In genomic region chr12:6998708-6999451, GRCh38 we compare ENCODE assay signal across 18 cellular contexts. TPM values are rescaled to one million over a fixed set of nuclear protein-coding genes. Genes with fewer than 3 reads are reported as not detected.
DNase-seq lines count a peak whose midpoint lies in the region; ATAC-seq and TF ChIP-seq lines count a peak whose summit lies in the region.
"Had no signal": no experiment of that assay in that cellular context is flagged by ENCODE, and none has a peak within 500 bp of the region (broad histone marks: within the 10 kb centered on the region; RNA-seq: fewer than 3 reads in every experiment).

No MANE protein-coding gene starts in this region.

- H3K4me1 ChIP-seq in HEK293 (ENCODE audit: control insufficient read depth, insufficient read depth, low read length): no peaks in the 10 kb centered on the region
- H3K4me1 ChIP-seq in SJCRH30: peaks cover 7% of the 10 kb centered on the region
- H3K4me1 ChIP-seq in heart right ventricle: peaks cover 0 to 48% (median 9%) of the 10 kb centered on the region in 9 donors
- H3K4me1 ChIP-seq in psoas muscle: peaks cover 55% of the 10 kb centered on the region

- H3K36me3 ChIP-seq in HEK293 (ENCODE audit: control insufficient read depth in 2 of 2, insufficient read depth in 1 of 2, low read length in 2 of 2) (peaks cover 4 to 32% of the 10 kb centered on the region in 2 experiments; a peak in 2 of 3 replicates), SJCRH30 (peaks cover 10% of the 10 kb centered on the region), heart right ventricle (peaks cover 0 to 56% (median 0%) of the 10 kb centered on the region in 9 donors), psoas muscle (ENCODE audit: insufficient read depth in 1 of 2, low read depth in 1 of 2) (peaks cover 0 to 6% of the 10 kb centered on the region in 2 donors)

- POLR2A ChIA-PET in HEK293 (lab: Yijun Ruan, JAX): no interaction called here

- DNase-seq in SJCRH30: no peak
- DNase-seq in heart right ventricle: peak in 1 of 2 donors; percentile 26
- peak in 1 of 2 donors; percentile 25 for DNase-seq in psoas muscle
- DNase-seq in hippocampal formation (lab: John Stamatoyannopoulos, UW): no peak
- no peak for DNase-seq in KBM-7
- DNase-seq in posterior vena cava (ENCODE audit: low spot score): no peak
- no peak for DNase-seq in 8988T
- DNase-seq: activated CD4-positive, alpha-beta memory T cell treated with anti-CD3 and anti-CD28 coated beads for 36 hours; amniotic stem cell; C1 segment of cervical spinal cord; H9; IMR-90; midbrain; NCI-H1105 treated with DMSO at 0.1 percent for 48 hours; occipital lobe; stimulated activated naive CD8-positive, alpha-beta T cell treated with anti-CD3 and anti-CD28 coated beads, Interleukin-15, Interleukin-2, amounts not matched to agents 100 U/mL and 50 U/mL, for 24 hours had no signal

- ATAC-seq in heart right ventricle (peak; percentile 77 to 92 (median 83)), psoas muscle (peak; percentile 90 to 93 (median 92))
- ATAC-seq: stimulated activated naive CD8-positive, alpha-beta T cell treated with anti-CD3 and anti-CD28 coated beads, Interleukin-15, Interleukin-2, amounts not matched to agents 100 U/mL and 50 U/mL, for 24 hours had no signal

- CTCF ChIA-PET in HEK293 (lab: Yijun Ruan, JAX): interaction anchor here (0.6 to 1.1 kb wide), 3 partner anchors 20 to 491 kb away, joined by 3 read pairs; no protein-coding TSS in a partner anchor

- no peak for TF ChIP-seq CTCF in HEK293 (tag by site-specific recombination; IDR thresholded peaks at IDR 0.05)
- TF ChIP-seq CTCF in heart right ventricle (IDR thresholded peaks at IDR 0.05): no peak
- no peak for TF ChIP-seq CTCF in psoas muscle (IDR thresholded peaks at IDR 0.05)

- H3K4me3 ChIP-seq in HEK293 (ENCODE audit: low read depth, low read length) (no peak overlapping the region), SJCRH30 (no peak overlapping the region), heart right ventricle (peak overlapping the region in 1 of 10 donors; percentile 20), psoas muscle (no peak overlapping the region)
- H3K4me3 ChIP-seq: coronary artery had no signal

- in situ Hi-C loops in KBM-7 (cut with MboI; ENCODE audit: low pct_unique_long_range_greater_than_20kb, low sequenced_read_pairs): no loop called here

- H3K27me3 ChIP-seq in SJCRH30: no peaks in the 10 kb centered on the region
- no peaks in the 10 kb centered on the region for H3K27me3 ChIP-seq in heart right ventricle
- H3K27me3 ChIP-seq in psoas muscle (ENCODE audit: insufficient read depth in 3 of 3, low read length in 2 of 3): no peaks in the 10 kb centered on the region

- intact Hi-C loops in heart right ventricle (cut with DNase I): no loop called here
- intact Hi-C loops in psoas muscle (cut with DNase I): no loop called here
- intact Hi-C loops in posterior vena cava (cut with DNase I): no loop called here

- no peak overlapping the region; the same call in 1 of the 2 replicates for H3K27ac ChIP-seq in HEK293 (ENCODE audit: extremely low read depth, low read depth, low read length)
- 0 out of 2 replicates have a peak overlapping the region, but pooled peaks have one; percentile 4 for H3K27ac ChIP-seq in SJCRH30
- H3K27ac ChIP-seq in heart right ventricle: peak overlapping the region in 9 of 10 donors; percentile 31 to 72 (median 61)
- H3K27ac ChIP-seq in psoas muscle: peak overlapping the region; percentile 67
- H3K27ac ChIP-seq: coronary artery had no signal

- no peaks in the 10 kb centered on the region for H3K9me3 ChIP-seq in HEK293 (ENCODE audit: control insufficient read depth, insufficient read depth, low read depth, low read length)
- H3K9me3 ChIP-seq in SJCRH30 (replicated peaks): no peaks in the 10 kb centered on the region
- no peaks in the 10 kb centered on the region for H3K9me3 ChIP-seq in heart right ventricle
- no peaks in the 10 kb centered on the region for H3K9me3 ChIP-seq in psoas muscle

TF ChIP-seq in HEK293, 187 proteins besides CTCF, POLR2A, EP300 and RAD21:
- TF ChIP-seq ZNF2 (tag by site-specific recombination; IDR thresholded peaks at IDR 0.05) (no peak), PBX3 (CRISPR knock-in tag; IDR thresholded peaks at IDR 0.05) (no peak), ZNF221 (tag by site-specific recombination; IDR thresholded peaks at IDR 0.05; ENCODE audit: borderline replicate concordance) (no peak), SP7 (tag by site-specific recombination; IDR thresholded peaks at IDR 0.05) (0 out of 2 replicates have a peak, but pooled peaks have one; percentile 15), GLIS2 (tag by site-specific recombination; IDR thresholded peaks at IDR 0.05) (no peak), ZNF561 (tag by site-specific recombination; IDR thresholded peaks at IDR 0.05; ENCODE audit: borderline replicate concordance) (no peak), ELK4 (IDR thresholded peaks at IDR 0.05; ENCODE audit: borderline replicate concordance, low read depth, low read length) (no peak)

RNA-seq across cellular contexts. Expression of gene LPCAT3, which starts 19.4 kb away (rescaled TPM):
- total RNA-seq in SJCRH30 (2014; rRNA removed; shearing (Covaris generic)): 19.6 and 19.9 TPM in 2 replicates
- 10 to 100 TPM; 19.9 to 65.8 (median 34.1) TPM for total RNA-seq in heart right ventricle
- 10 to 100 TPM; 36.4 to 41.2 TPM for polyA plus RNA-seq in heart right ventricle
- total RNA-seq in psoas muscle: 10 to 100 TPM; 24.0 to 56.5 (median 41.6) TPM
- 10 to 100 TPM; 13.9 to 26.2 (median 17.4) TPM for polyA plus RNA-seq in psoas muscle
- total RNA-seq in posterior vena cava: 10 to 100 TPM; 24.2 to 29.0 TPM

RNA-seq across cellular contexts. Expression of gene EMG1, which starts 28.2 kb away (rescaled TPM):
- 54.9 and 57.7 TPM in 2 replicates for total RNA-seq in SJCRH30 (2014; rRNA removed; shearing (Covaris generic))
- total RNA-seq in heart right ventricle (10 to 100 TPM; 33.5 to 42.1 (median 38.3) TPM), psoas muscle (10 to 100 TPM; 30.1 to 59.4 (median 44.8) TPM), posterior vena cava (10 to 100 TPM; 38.4 to 43.9 TPM)
- polyA plus RNA-seq in heart right ventricle (10 to 100 TPM; 13.8 to 31.4 TPM), psoas muscle (10 to 100 TPM; 26.6 to 66.5 (median 50.4) TPM)

RNA-seq across cellular contexts. Expression of gene PHB2, which starts 28.4 kb away (rescaled TPM):
- total RNA-seq in SJCRH30 (2014; rRNA removed; shearing (Covaris generic)): 310 and 322 TPM in 2 replicates
- total RNA-seq in heart right ventricle (100 to 1,000 TPM; 139 to 203 (median 160) TPM), psoas muscle (100 to 1,000 TPM; 137 to 278 (median 180) TPM), posterior vena cava (100 to 1,000 TPM in 1 of 2 donors, 10 to 100 TPM in 1; 98.8 to 110 TPM)
- polyA plus RNA-seq in heart right ventricle (100 to 1,000 TPM; 102 to 178 TPM), psoas muscle (100 to 1,000 TPM; 176 to 381 (median 208) TPM)

RNA-seq across cellular contexts. Expression of gene PTPN6, which starts 47.7 kb away (rescaled TPM):
- 0.18 and 0.38 TPM in 2 replicates for total RNA-seq in SJCRH30 (2014; rRNA removed; shearing (Covaris generic))
- total RNA-seq in heart right ventricle (10 to 100 TPM in 2 of 10 donors, 1 to 10 TPM in 8; 2.9 to 32.5 (median 5.3) TPM), psoas muscle (1 to 10 TPM; 3.6 to 7.6 (median 4.6) TPM), posterior vena cava (10 to 100 TPM; 18.7 to 31.4 TPM)
- polyA plus RNA-seq in heart right ventricle (10 to 100 TPM in 1 of 2 donors, 1 to 10 TPM in 1; 8.1 to 12.1 TPM), psoas muscle (1 to 10 TPM; 1.3 to 2.6 (median 2.1) TPM)

RNA-seq across cellular contexts. Expression of gene C12orf57, which starts 55.1 kb away (rescaled TPM):
- 193 and 245 TPM in 2 replicates for total RNA-seq in SJCRH30 (2014; rRNA removed; shearing (Covaris generic))
- total RNA-seq in heart right ventricle (100 to 1,000 TPM; 134 to 213 (median 167) TPM), psoas muscle (100 to 1,000 TPM in 2 of 4 donors, 10 to 100 TPM in 2; 80.4 to 110 (median 95.6) TPM), posterior vena cava (100 to 1,000 TPM; 189 to 206 TPM)
- polyA plus RNA-seq in heart right ventricle (100 to 1,000 TPM; 182 to 654 TPM), psoas muscle (100 to 1,000 TPM; 223 to 269 (median 247) TPM)
